In genomic region chr9:116695441-116695840, GRCh38 we compare ENCODE assay signal across 24 cellular contexts.
"Had no signal": no experiment of that assay in that cellular context is flagged by ENCODE, and none has a peak within 500 bp of the region (broad histone marks: within the 10 kb centered on the region; RNA-seq: fewer than 3 reads in every experiment).

No MANE protein-coding gene starts in this region.

- H3K27ac Mint-ChIP-seq: activated CD8-positive, alpha-beta T cell treated with anti-CD3 and anti-CD28 coated beads, Interleukin-2, amount 10 ng/mL, durations not matched to agents 7 days and 5 days; activated naive CD8-positive, alpha-beta T cell; activated T-cell treated with anti-CD3 and anti-CD28 coated beads, Interleukin-2, amount 50 U/mL, for 72 hours; T-cell; WTC11 had no signal

- H3K9me3 Mint-ChIP-seq: T-cell, WTC11 had no signal

- H3K27me3 ChIP-seq: body of pancreas, esophagus squamous epithelium, pancreas, tibial artery, uterus had no signal

- H3K27ac ChIP-seq: coronary artery, esophagus squamous epithelium, tibial artery, uterus had no signal

- H3K9me3 ChIP-seq: body of pancreas, esophagus squamous epithelium, pancreas, tibial artery, uterus had no signal

- H3K4me1 Mint-ChIP-seq: WTC11 had no signal

- H3K4me3 Mint-ChIP-seq: activated CD8-positive, alpha-beta T cell treated with anti-CD3 and anti-CD28 coated beads, Interleukin-2, amount 10 ng/mL, durations not matched to agents 7 days and 5 days; activated naive CD8-positive, alpha-beta T cell; activated T-cell treated with anti-CD3 and anti-CD28 coated beads, Interleukin-2, amount 50 U/mL, for 72 hours; T-cell; WTC11 had no signal

- ATAC-seq: activated CD8-positive, alpha-beta T cell treated with anti-CD3 and anti-CD28 coated beads, Interleukin-2, amount 10 ng/mL, durations not matched to agents 7 days and 5 days; activated T-cell treated with anti-CD3 and anti-CD28 coated beads, Interleukin-2, amount 50 U/mL, for 72 hours; T-cell; WTC11 had no signal

- H3K4me1 ChIP-seq: uterus had no signal

- DNase-seq: activated CD4-positive, alpha-beta T cell treated with anti-CD3 and anti-CD28 coated beads for 4 hours; activated CD8-positive, alpha-beta memory T cell treated with anti-CD3 and anti-CD28 coated beads, Interleukin-2, amount 50 U/mL, for 48 hours; activated CD8-positive, alpha-beta T cell treated with anti-CD3 and anti-CD28 coated beads, Interleukin-2, amount 10 ng/mL, durations not matched to agents 7 days and 5 days; activated gamma-delta T cell; activated T-cell treated with anti-CD3 and anti-CD28 coated beads, Interleukin-2, amount 50 U/mL, for 72 hours; amygdala; caudate nucleus; effector CD8-positive, alpha-beta T cell; esophagus squamous epithelium; foreskin fibroblast; glutamatergic neuron; kidney glomerular epithelial cell; pancreas; stimulated activated CD4-positive, alpha-beta T cell treated with anti-CD3 and anti-CD28 coated beads, Interleukin-15, amount 100 ng/mL, for 24 hours; stimulated activated CD4-positive, alpha-beta T cell treated with anti-CD3 and anti-CD28 coated beads, Interleukin-4, amount 100 ng/mL, for 1 hour; stimulated activated naive CD4-positive, alpha-beta T cell; T-cell; uterus had no signal

- H3K4me3 ChIP-seq: body of pancreas, coronary artery, esophagus squamous epithelium, lung, pancreas, tibial artery, uterus had no signal

- H3K27me3 Mint-ChIP-seq: activated naive CD8-positive, alpha-beta T cell; T-cell had no signal

- H3K36me3 ChIP-seq: uterus had no signal
